12 cellular contexts compared by ENCODE assay signal in the genomic region with DNA sequence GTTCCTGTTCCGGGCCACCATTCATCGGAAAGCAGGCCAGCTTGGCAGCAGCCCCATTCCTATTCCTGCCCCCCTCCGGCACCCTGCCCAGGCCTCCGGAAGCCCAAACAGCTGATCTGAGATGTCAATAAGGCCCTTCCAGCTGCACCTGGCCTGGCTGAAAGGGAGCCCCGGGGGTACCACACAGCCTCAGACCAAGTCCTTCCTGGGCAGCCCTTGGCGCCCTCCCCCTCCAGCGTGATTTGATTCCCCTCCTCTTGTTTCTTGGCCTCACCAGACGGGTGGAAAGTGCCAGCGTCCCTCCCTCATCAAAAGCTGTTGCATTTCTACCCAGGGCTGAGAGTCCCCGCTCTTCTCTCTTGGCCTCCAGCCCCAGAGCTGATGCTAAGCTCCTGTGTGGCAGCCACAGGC.
DNase-seq lines count a peak whose midpoint lies in the region; ATAC-seq lines count a peak whose summit lies in the region.
"Had no signal": no experiment of that assay in that cellular context is flagged by ENCODE, and none has a peak within 500 bp of the region (broad histone marks: within the 10 kb centered on the region; RNA-seq: fewer than 3 reads in every experiment).

No MANE protein-coding gene starts in this region.

- no peaks in the 10 kb centered on the region for H3K27me3 Mint-ChIP-seq in stimulated activated memory B cell treated with anti-CD40 and anti-IgM and Interleukin-4, amounts not matched to agents 10 μg/mL and 1 μg/mL and 100 μg/mL, for 72 hours
- no peaks in the 10 kb centered on the region for H3K27me3 Mint-ChIP-seq in stimulated activated naive CD8-positive, alpha-beta T cell treated with anti-CD3 and anti-CD28 coated beads, Interleukin-15, amount 100 ng/mL, for 72 hours

- peaks cover 98% of the 10 kb centered on the region for H3K4me1 Mint-ChIP-seq in stimulated activated memory B cell treated with anti-CD40 and anti-IgM and Interleukin-4, amounts not matched to agents 10 μg/mL and 1 μg/mL and 100 μg/mL, for 72 hours
- H3K4me1 Mint-ChIP-seq in stimulated activated naive CD8-positive, alpha-beta T cell treated with anti-CD3 and anti-CD28 coated beads, Interleukin-15, amount 100 ng/mL, for 72 hours: peaks cover 66% of the 10 kb centered on the region

- H3K27ac Mint-ChIP-seq in stimulated activated memory B cell treated with anti-CD40 and anti-IgM and Interleukin-4, amounts not matched to agents 10 μg/mL and 1 μg/mL and 100 μg/mL, for 72 hours: peak overlapping the region; percentile 72
- no peak overlapping the region for H3K27ac Mint-ChIP-seq in stimulated activated naive CD8-positive, alpha-beta T cell treated with anti-CD3 and anti-CD28 coated beads, Interleukin-15, amount 100 ng/mL, for 72 hours

- H3K4me3 Mint-ChIP-seq in stimulated activated memory B cell treated with anti-CD40 and anti-IgM and Interleukin-4, amounts not matched to agents 10 μg/mL and 1 μg/mL and 100 μg/mL, for 72 hours: no peak overlapping the region
- H3K4me3 Mint-ChIP-seq in stimulated activated naive CD8-positive, alpha-beta T cell treated with anti-CD3 and anti-CD28 coated beads, Interleukin-15, amount 100 ng/mL, for 72 hours: no peak overlapping the region

- intact Hi-C loops in left ventricle myocardium superior (cut with micrococcal nuclease): no loop called here

- H3K9me3 Mint-ChIP-seq in stimulated activated memory B cell treated with anti-CD40 and anti-IgM and Interleukin-4, amounts not matched to agents 10 μg/mL and 1 μg/mL and 100 μg/mL, for 72 hours: peaks cover 3% of the 10 kb centered on the region
- H3K9me3 Mint-ChIP-seq in stimulated activated naive CD8-positive, alpha-beta T cell treated with anti-CD3 and anti-CD28 coated beads, Interleukin-15, amount 100 ng/mL, for 72 hours: no peaks in the 10 kb centered on the region

- ATAC-seq in left ventricle myocardium superior: peak; percentile 72
- ATAC-seq in stimulated activated memory B cell treated with anti-CD40 and anti-IgM and Interleukin-4, amounts not matched to agents 10 μg/mL and 1 μg/mL and 100 μg/mL, for 72 hours: no peak
- ATAC-seq in HG02798 (IDR thresholded peaks at IDR 0.05; ENCODE audit: poor library complexity, unreplicated experiment): no peak
- ATAC-seq in stimulated activated naive CD8-positive, alpha-beta T cell treated with anti-CD3 and anti-CD28 coated beads, Interleukin-15, amount 100 ng/mL, for 72 hours: no peak
- ATAC-seq: HCT116, mucosa of descending colon had no signal

- H3K36me3 Mint-ChIP-seq in stimulated activated memory B cell treated with anti-CD40 and anti-IgM and Interleukin-4, amounts not matched to agents 10 μg/mL and 1 μg/mL and 100 μg/mL, for 72 hours: peaks cover 23% of the 10 kb centered on the region

- DNase-seq in NCI-H1105 treated with DMSO at 0.1 percent for 48 hours (lab: John Stamatoyannopoulos, UW) (peak; percentile 89), RPMI7951 (ENCODE audit: low read depth) (peak; percentile 44), left ventricle myocardium superior (peak; percentile 53), NCI-H2171 treated with DMSO at 0.1 percent for 48 hours (lab: John Stamatoyannopoulos, UW) (no peak)
- DNase-seq in stimulated activated naive CD8-positive, alpha-beta T cell treated with anti-CD3 and anti-CD28 coated beads, Interleukin-15, amount 100 ng/mL, for 72 hours: no peak
- DNase-seq: central memory CD4-positive, alpha-beta T cell; GDM1; mucosa of descending colon; MV-4-11 had no signal

Comparison
In these comparisons a context has a peak if more than half of its experiments do, and no peak if none do; other contexts are left out.
1. DNase-seq: peak in NCI-H1105 treated with DMSO at 0.1 percent for 48 hours (single experiment), RPMI7951 (single experiment) and left ventricle myocardium superior (single experiment); none in NCI-H2171 treated with DMSO at 0.1 percent for 48 hours (single experiment) and stimulated activated naive CD8-positive, alpha-beta T cell treated with anti-CD3 and anti-CD28 coated beads, Interleukin-15, amount 100 ng/mL, for 72 hours (0 of 2).